ENCODE assay signal across 22 cellular contexts in the genomic region with DNA sequence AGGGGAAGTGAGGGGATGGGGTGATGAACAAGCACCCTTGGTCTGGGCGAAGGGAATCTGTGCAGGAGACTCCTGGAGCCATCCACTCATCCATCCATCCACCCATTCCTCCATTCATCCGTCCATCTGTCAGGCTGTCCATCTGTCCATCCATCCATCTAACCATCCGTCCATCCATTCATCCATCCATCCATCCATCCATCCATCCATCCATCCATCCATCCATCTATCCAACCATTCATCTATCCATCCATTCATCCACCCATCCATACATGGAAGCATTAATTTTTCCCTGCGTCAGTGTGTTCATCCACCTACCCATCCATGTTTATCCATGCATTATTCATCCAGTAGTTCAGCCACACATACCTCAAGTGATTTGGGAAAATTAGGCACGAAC.
"Had no signal": no experiment of that assay in that cellular context is flagged by ENCODE, and none has a peak within 500 bp of the region (broad histone marks: within the 10 kb centered on the region; RNA-seq: fewer than 3 reads in every experiment).

No MANE protein-coding gene starts in this region.

- H3K36me3 Mint-ChIP-seq: mesothelial cell of epicardium; naive B cell; natural killer cell; stimulated activated naive B cell treated with anti-CD40 and anti-IgM and Interleukin-4, amounts not matched to agents 10 μg/mL and 1 μg/mL and 100 μg/mL, for 72 hours had no signal

- H3K27ac Mint-ChIP-seq: mesothelial cell of epicardium; natural killer cell; stimulated activated naive B cell treated with anti-CD40 and anti-IgM and Interleukin-4, amounts not matched to agents 10 μg/mL and 1 μg/mL and 100 μg/mL, for 72 hours had no signal

- FAIRE-seq: pancreas had no signal

- DNase-seq: islet precursor cell; left ventricle myocardium inferior; mesendoderm; naive B cell; natural killer cell; nucleus accumbens; posterior cingulate gyrus; retina; right cardiac atrium; stimulated activated CD4-positive, alpha-beta T cell treated with anti-CD3 and anti-CD28 coated beads, Interleukin-12 subunit alpha, Interleukin-12 subunit beta, amount 100 ng/mL, for 4 hours; stimulated activated CD4-positive, alpha-beta T cell treated with anti-CD3 and anti-CD28 coated beads, Interleukin-15, amount 100 ng/mL, for 24 hours; stimulated activated CD4-positive, alpha-beta T cell treated with anti-CD3 and anti-CD28 coated beads, Interleukin-2, amount 100 ng/mL, for 24 hours; stimulated activated CD4-positive, alpha-beta T cell treated with anti-CD3 and anti-CD28 coated beads, Interleukin-4, amount 100 ng/mL, for 1 hour; stimulated activated naive B cell treated with anti-CD40 and anti-IgM and Interleukin-4, amounts not matched to agents 10 μg/mL and 1 μg/mL and 100 μg/mL, for 72 hours; stimulated activated naive CD8-positive, alpha-beta T cell treated with anti-CD3 and anti-CD28 coated beads, Interleukin-15, Interleukin-2, amounts not matched to agents 100 U/mL and 50 U/mL, for 24 hours; stomach; testis; thyroid gland; transverse colon; upper lobe of left lung had no signal

- H3K4me3 Mint-ChIP-seq: mesothelial cell of epicardium; naive B cell; natural killer cell; stimulated activated naive B cell treated with anti-CD40 and anti-IgM and Interleukin-4, amounts not matched to agents 10 μg/mL and 1 μg/mL and 100 μg/mL, for 72 hours had no signal

- H3K9me3 Mint-ChIP-seq: mesothelial cell of epicardium; natural killer cell; stimulated activated naive B cell treated with anti-CD40 and anti-IgM and Interleukin-4, amounts not matched to agents 10 μg/mL and 1 μg/mL and 100 μg/mL, for 72 hours had no signal
